ENCODE assay signal across 10 cellular contexts in genomic region chrX:2697741-2698294, GRCh38. TPM values are rescaled to one million over a fixed set of nuclear protein-coding genes. Genes with fewer than 3 reads are reported as not detected.
DNase-seq lines count a peak whose midpoint lies in the region; ATAC-seq lines count a peak whose summit lies in the region.
"Had no signal": no experiment of that assay in that cellular context is flagged by ENCODE, and none has a peak within 500 bp of the region (broad histone marks: within the 10 kb centered on the region; RNA-seq: fewer than 3 reads in every experiment).

No MANE protein-coding gene starts in this region.

- peak overlapping the region; percentile 64 to 96 (median 79) for H3K4me3 Mint-ChIP-seq in CD8-positive, alpha-beta memory T cell
- H3K4me3 Mint-ChIP-seq in activated naive CD8-positive, alpha-beta T cell: peak overlapping the region; percentile 68
- peak overlapping the region; percentile 79 for H3K4me3 Mint-ChIP-seq in natural killer cell treated with Interleukin-12 subunit alpha and Interleukin-12 subunit beta and Interleukin-15 and Interleukin-18, amount 100 ng/mL, for 72 hours

- peak in 1 of 5 donors; percentile 20 for DNase-seq in CD8-positive, alpha-beta memory T cell
- DNase-seq in natural killer cell treated with Interleukin-12 subunit alpha and Interleukin-12 subunit beta and Interleukin-15 and Interleukin-18, amount 100 ng/mL, for 72 hours (ENCODE audit: low spot score): no peak
- no peak for DNase-seq in stimulated activated CD4-positive, alpha-beta T cell treated with anti-CD3 and anti-CD28 coated beads, Interleukin-1b, Interleukin-23, amount 100 ng/mL, for 48 hours
- DNase-seq in caudate nucleus (lab: John Stamatoyannopoulos, UW) (no peak), middle frontal gyrus (ENCODE audit: extremely low spot score, low spot score) (no peak), hypothalamus (lab: John Stamatoyannopoulos, UW) (no peak)
- DNase-seq: NCI-H69, retina had no signal

- ATAC-seq in HG02973 (IDR thresholded peaks at IDR 0.05; ENCODE audit: unreplicated experiment): peak; percentile 29
- peak; percentile 29 to 51 for ATAC-seq in natural killer cell treated with Interleukin-12 subunit alpha and Interleukin-12 subunit beta and Interleukin-15 and Interleukin-18, amount 100 ng/mL, for 72 hours

- H3K27ac Mint-ChIP-seq in CD8-positive, alpha-beta memory T cell: peak overlapping the region; percentile 86 to 98 (median 93)
- peak overlapping the region; percentile 82 for H3K27ac Mint-ChIP-seq in activated naive CD8-positive, alpha-beta T cell
- H3K27ac Mint-ChIP-seq in natural killer cell treated with Interleukin-12 subunit alpha and Interleukin-12 subunit beta and Interleukin-15 and Interleukin-18, amount 100 ng/mL, for 72 hours: peak overlapping the region; percentile 85 to 87

- peak overlapping the region; percentile 47 for H3K4me3 ChIP-seq in CD8-positive, alpha-beta memory T cell (ENCODE audit: low read length)

- H3K4me1 Mint-ChIP-seq in CD8-positive, alpha-beta memory T cell: peaks cover 91 to 100% (median 99%) of the 10 kb centered on the region in 3 donors
- H3K4me1 Mint-ChIP-seq in activated naive CD8-positive, alpha-beta T cell (ENCODE audit: low read depth): peaks cover 91% of the 10 kb centered on the region
- peaks cover 84 to 89% of the 10 kb centered on the region in 2 donors for H3K4me1 Mint-ChIP-seq in natural killer cell treated with Interleukin-12 subunit alpha and Interleukin-12 subunit beta and Interleukin-15 and Interleukin-18, amount 100 ng/mL, for 72 hours (ENCODE audit: low read depth in 2 of 2)

- H3K36me3 ChIP-seq in CD8-positive, alpha-beta memory T cell (ENCODE audit: insufficient read depth, low read length): peaks cover 9% of the 10 kb centered on the region

- CTCF ChIA-PET in CD8-positive, alpha-beta memory T cell (lab: Charles Lee): no interaction called here

- no peaks in the 10 kb centered on the region for H3K9me3 ChIP-seq in CD8-positive, alpha-beta memory T cell (ENCODE audit: low read length)

- H3K9me3 Mint-ChIP-seq in CD8-positive, alpha-beta memory T cell: no peaks in the 10 kb centered on the region
- no peaks in the 10 kb centered on the region for H3K9me3 Mint-ChIP-seq in activated naive CD8-positive, alpha-beta T cell (ENCODE audit: low read depth)
- H3K9me3 Mint-ChIP-seq in natural killer cell treated with Interleukin-12 subunit alpha and Interleukin-12 subunit beta and Interleukin-15 and Interleukin-18, amount 100 ng/mL, for 72 hours: peaks cover 9% of the 10 kb centered on the region

- H3K27me3 Mint-ChIP-seq in CD8-positive, alpha-beta memory T cell: no peaks in the 10 kb centered on the region
- peaks cover 2% of the 10 kb centered on the region for H3K27me3 Mint-ChIP-seq in activated naive CD8-positive, alpha-beta T cell
- H3K27me3 Mint-ChIP-seq in natural killer cell treated with Interleukin-12 subunit alpha and Interleukin-12 subunit beta and Interleukin-15 and Interleukin-18, amount 100 ng/mL, for 72 hours: no peaks in the 10 kb centered on the region

- H3K27me3 ChIP-seq in CD8-positive, alpha-beta memory T cell (ENCODE audit: insufficient read depth, low read length, poor library complexity, severe bottlenecking): no peaks in the 10 kb centered on the region

- H3K36me3 Mint-ChIP-seq in CD8-positive, alpha-beta memory T cell: peaks cover 0 to 34% (median 13%) of the 10 kb centered on the region in 3 donors
- peaks cover 14% of the 10 kb centered on the region for H3K36me3 Mint-ChIP-seq in activated naive CD8-positive, alpha-beta T cell
- peaks cover 14% of the 10 kb centered on the region for H3K36me3 Mint-ChIP-seq in natural killer cell treated with Interleukin-12 subunit alpha and Interleukin-12 subunit beta and Interleukin-15 and Interleukin-18, amount 100 ng/mL, for 72 hours

- POLR2A ChIA-PET in CD8-positive, alpha-beta memory T cell (lab: Charles Lee): no interaction called here

- peaks cover 96% of the 10 kb centered on the region for H3K4me1 ChIP-seq in CD8-positive, alpha-beta memory T cell (ENCODE audit: insufficient read depth, low read length)

- H3K27ac ChIP-seq in CD8-positive, alpha-beta memory T cell (ENCODE audit: low read depth, low read length): peak overlapping the region; percentile 40
- no peak overlapping the region for H3K27ac ChIP-seq in caudate nucleus (ENCODE audit: low read depth, low read length)

RNA-seq across cellular contexts. Expression of gene CD99, which starts 6.7 kb away (rescaled TPM):
- total RNA-seq in CD8-positive, alpha-beta memory T cell: 100 to 1,000 TPM; 234 to 240 TPM
- polyA plus RNA-seq in CD8-positive, alpha-beta memory T cell: 548 TPM
- total RNA-seq in natural killer cell treated with Interleukin-12 subunit alpha and Interleukin-12 subunit beta and Interleukin-15 and Interleukin-18, amount 100 ng/mL, for 72 hours: 100 to 1,000 TPM; 121 to 159 TPM

RNA-seq across cellular contexts. Expression of gene XG, which starts 54.0 kb away (rescaled TPM):
- not detected for total RNA-seq in CD8-positive, alpha-beta memory T cell
- not detected for polyA plus RNA-seq in CD8-positive, alpha-beta memory T cell
- total RNA-seq in natural killer cell treated with Interleukin-12 subunit alpha and Interleukin-12 subunit beta and Interleukin-15 and Interleukin-18, amount 100 ng/mL, for 72 hours: not detected
